8 cellular contexts compared by ENCODE assay signal in genomic region chr4:2598661-2599654, GRCh38.
DNase-seq lines count a peak whose midpoint lies in the region; ATAC-seq, FAIRE-seq and TF ChIP-seq lines count a peak whose summit lies in the region.

No MANE protein-coding gene starts in this region.

- no peak overlapping the region for H3K4me2 ChIP-seq in astrocyte (ENCODE audit: low read length)

- TF ChIP-seq CTCF in GM06990 (IDR thresholded peaks at IDR 0.05; ENCODE audit: insufficient read depth, low read length, poor library complexity, severe bottlenecking): peak; percentile 53
- no peak for TF ChIP-seq CTCF in astrocyte (IDR thresholded peaks at IDR 0.05; ENCODE audit: insufficient read depth, low read depth, low read length)

- peak overlapping the region; percentile 34 for H3K27ac Mint-ChIP-seq in astrocyte (ENCODE audit: unreplicated experiment)

- peaks cover 81% of the 10 kb centered on the region for H4K20me1 ChIP-seq in astrocyte (ENCODE audit: insufficient read depth, low read length)

- 80 to 84% methylated on average over 12 to 13 of the region's 16 CpGs for WGBS in mesodermal cell (ENCODE audit: insufficient coverage in 2 of 2), 2 experiments

- H3K4me1 Mint-ChIP-seq in astrocyte (ENCODE audit: low read depth, unreplicated experiment): peaks cover 51% of the 10 kb centered on the region

- H3K27ac ChIP-seq in astrocyte (ENCODE audit: low read depth, low read length) (no peak overlapping the region), mesodermal cell (ENCODE audit: low read depth, low read length, severe bottlenecking) (peak overlapping the region; percentile 81)

- H3K36me3 Mint-ChIP-seq in astrocyte (ENCODE audit: low read depth, unreplicated experiment): peaks cover 12% of the 10 kb centered on the region

- no peak for FAIRE-seq in astrocyte (lab: Jason Lieb, UNC)

- no peaks in the 10 kb centered on the region for H3K27me3 ChIP-seq in GM06990 (replicated peaks; ENCODE audit: control insufficient read depth, insufficient read depth, low read length)
- H3K27me3 ChIP-seq in astrocyte (ENCODE audit: insufficient read depth, low read length): no peaks in the 10 kb centered on the region

- H3K4me1 ChIP-seq in astrocyte (ENCODE audit: insufficient read depth, low read length) (peaks cover 6% of the 10 kb centered on the region), mesodermal cell (ENCODE audit: control insufficient read depth, insufficient read depth, low read length, poor library complexity, severe bottlenecking) (peaks cover 60% of the 10 kb centered on the region)

- no peaks in the 10 kb centered on the region for H3K9me3 Mint-ChIP-seq in astrocyte (ENCODE audit: unreplicated experiment)

- H3K9ac ChIP-seq in astrocyte (ENCODE audit: low read length): no peak overlapping the region

- H3K4me3 ChIP-seq in GM06990 (replicated peaks; ENCODE audit: low read depth, low read length) (no peak overlapping the region), astrocyte (ENCODE audit: insufficient read depth, low read depth, low read length) (no peak overlapping the region), mesodermal cell (ENCODE audit: extremely low read depth, insufficient read depth, low read length, poor library complexity, severe bottlenecking) (no peak overlapping the region)

- no peak overlapping the region for H3K4me3 Mint-ChIP-seq in astrocyte (ENCODE audit: unreplicated experiment)

- ATAC-seq in GM21360 (IDR thresholded peaks at IDR 0.05; ENCODE audit: unreplicated experiment): peak; percentile 62
- ATAC-seq in HG03558 (IDR thresholded peaks at IDR 0.05; ENCODE audit: extremely low read depth, unreplicated experiment): peak; percentile 69

- no peak overlapping the region for H2AFZ ChIP-seq in astrocyte (ENCODE audit: low read depth, low read length)

- H3K79me2 ChIP-seq in astrocyte (ENCODE audit: insufficient read depth, low read length): peaks cover 92% of the 10 kb centered on the region

- DNase-seq in GM06990 (ENCODE audit: extremely low read depth, insufficient read length) (peak; percentile 51), astrocyte (ENCODE audit: low read depth) (no peak), HK-2 (ENCODE audit: unreplicated experiment) (no peak), NCI-H510A (lab: John Stamatoyannopoulos, UW) (no peak), glomerular visceral epithelial cell (ENCODE audit: extremely low spot score) (no peak)

- H3K9me3 ChIP-seq in astrocyte (ENCODE audit: insufficient read depth, low read depth, low read length) (no peaks in the 10 kb centered on the region), mesodermal cell (ENCODE audit: control insufficient read depth, low read length) (no peaks in the 10 kb centered on the region)

- peaks cover 2% of the 10 kb centered on the region for H3K36me3 ChIP-seq in GM06990 (ENCODE audit: control insufficient read depth, insufficient read depth, low read length)
- H3K36me3 ChIP-seq in astrocyte (ENCODE audit: insufficient read depth, low read length): no peaks in the 10 kb centered on the region
- peaks cover 30% of the 10 kb centered on the region for H3K36me3 ChIP-seq in mesodermal cell (ENCODE audit: control insufficient read depth, insufficient read depth, low read length)

- no peaks in the 10 kb centered on the region for H3K27me3 Mint-ChIP-seq in astrocyte (ENCODE audit: low read depth, unreplicated experiment)
